In the genomic region with DNA sequence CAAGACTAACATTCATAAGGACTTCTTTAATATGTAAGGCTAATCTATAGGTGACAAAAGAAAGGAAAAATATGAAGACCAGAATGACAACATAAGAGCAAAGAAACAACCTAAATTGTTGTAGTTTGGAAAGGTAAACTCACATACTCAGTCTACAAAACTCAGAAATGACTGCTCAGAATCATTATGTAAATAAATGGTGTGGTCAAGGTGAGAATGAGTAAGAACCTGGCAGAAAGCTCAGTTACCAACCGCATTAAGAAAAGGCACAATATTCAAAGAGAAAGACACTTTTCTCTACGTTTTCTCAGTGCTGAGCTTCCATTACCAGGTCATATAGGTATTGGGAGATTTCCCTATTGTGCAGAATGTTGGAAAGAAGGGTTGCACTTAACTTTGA, we compare ENCODE assay signal across 12 cellular contexts. TPM values are rescaled to one million over a fixed set of nuclear protein-coding genes. Genes with fewer than 3 reads are reported as not detected.
DNase-seq lines count a peak whose midpoint lies in the region; ATAC-seq, FAIRE-seq and TF ChIP-seq lines count a peak whose summit lies in the region.
"Had no signal": no experiment of that assay in that cellular context is flagged by ENCODE, and none has a peak within 500 bp of the region (broad histone marks: within the 10 kb centered on the region; RNA-seq: fewer than 3 reads in every experiment).

No MANE protein-coding gene starts in this region.

- DNase-seq in body of pancreas, result no peak
- DNase-seq in NCI-H69 (lab: John Stamatoyannopoulos, UW), result no peak
- no peak for DNase-seq in HT-29 (ENCODE audit: low spot score)
- no peak for DNase-seq in NCI-H1417 treated with DMSO at 0.1 percent for 48 hours (lab: John Stamatoyannopoulos, UW)
- no peak for DNase-seq in D721Med (ENCODE audit: insufficient read length, low spot score)
- DNase-seq: activated CD4-positive, alpha-beta T cell treated with anti-CD3 and anti-CD28 coated beads, Interleukin-2, amount 10 ng/mL, durations not matched to agents 7 days and 5 days; Caco-2; stomach had no signal

- no peak for FAIRE-seq in D721Med (lab: Jason Lieb, UNC)

- H3K4me1 ChIP-seq in body of pancreas, result peaks cover 35% of the 10 kb centered on the region

- H3K36me3 ChIP-seq in body of pancreas (replicated peaks in 1 of 2; ENCODE audit: insufficient read depth in 1 of 2, low read depth in 2 of 2), result no peaks in the 10 kb centered on the region
- H3K36me3 ChIP-seq: esophagus muscularis mucosa, stomach had no signal

- H3K9me3 ChIP-seq in body of pancreas, result no peaks in the 10 kb centered on the region
- H3K9me3 ChIP-seq: Caco-2, esophagus muscularis mucosa, stomach had no signal

- intact Hi-C loops in body of pancreas (cut with DNase I), result no loop called here

- H3K27me3 ChIP-seq in body of pancreas, result no peaks in the 10 kb centered on the region
- H3K27me3 ChIP-seq: esophagus muscularis mucosa, stomach had no signal

- 31 to 41% methylated on average over 2 of the region's 2 CpGs for WGBS in body of pancreas, 2 donors

- peak overlapping the region in 2 of 4 donors; percentile 49 to 50 for H3K27ac ChIP-seq in body of pancreas
- H3K27ac ChIP-seq: esophagus muscularis mucosa, stomach had no signal

- ATAC-seq in GM18868 (IDR thresholded peaks at IDR 0.05; ENCODE audit: unreplicated experiment), result peak; percentile 73
- peak; percentile 86 for ATAC-seq in GM21423 (IDR thresholded peaks at IDR 0.05; ENCODE audit: unreplicated experiment)
- peak; percentile 85 for ATAC-seq in HG03045 (IDR thresholded peaks at IDR 0.05; ENCODE audit: unreplicated experiment)
- ATAC-seq in body of pancreas, result peak; percentile 81

- no peak overlapping the region for H3K4me3 ChIP-seq in body of pancreas
- H3K4me3 ChIP-seq: esophagus muscularis mucosa, stomach had no signal

- TF ChIP-seq CTCF in body of pancreas (IDR thresholded peaks at IDR 0.05) (no peak), D721Med (IDR thresholded peaks at IDR 0.05; ENCODE audit: insufficient read depth, missing control alignments) (no peak)

- no peak for TF ChIP-seq POLR2A in body of pancreas (IDR thresholded peaks at IDR 0.05)

RNA-seq across cellular contexts. Expression of a gene that starts 15.8 kb away (rescaled TPM):
- 10 to 100 TPM; 24.6 to 48.1 TPM for total RNA-seq in body of pancreas
- 14.6 and 16.4 TPM in 2 replicates for total RNA-seq in HT-29 (2014; rRNA removed; shearing (Covaris generic))

RNA-seq across cellular contexts. Expression of a gene that starts 29.3 kb away (rescaled TPM):
- 10 to 100 TPM; 43.3 to 51.1 TPM for total RNA-seq in body of pancreas
- total RNA-seq in HT-29 (2014; rRNA removed; shearing (Covaris generic)), result 108 and 131 TPM in 2 replicates
